Comparison of ENCODE assay signal across 20 cellular contexts in the genomic region with DNA sequence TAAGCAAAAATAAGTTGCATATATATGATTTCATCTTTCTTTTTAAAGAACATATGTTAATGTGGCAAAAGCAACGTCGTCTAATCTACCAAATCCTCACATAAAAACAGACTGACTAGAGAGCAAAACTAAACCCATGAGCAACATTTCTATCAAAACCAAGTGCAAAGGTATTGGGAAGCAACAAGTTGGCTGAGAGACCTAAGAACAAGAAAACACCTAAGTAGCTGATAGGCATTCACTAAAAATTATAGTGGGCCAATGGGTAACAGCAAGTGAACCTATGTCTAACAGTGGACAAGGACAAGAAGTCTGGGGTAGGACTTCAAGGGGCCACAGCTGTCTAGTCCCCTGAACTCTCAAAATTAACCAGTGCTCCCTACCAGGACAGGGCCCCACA.
A peak's percentile ranks its signal among the peaks of the same experiment; 100 is the strongest.
DNase-seq lines count a peak whose midpoint lies in the region; ATAC-seq and TF ChIP-seq lines count a peak whose summit lies in the region.
"Had no signal": no experiment of that assay in that cellular context is flagged by ENCODE, and none has a peak within 500 bp of the region (broad histone marks: within the 10 kb centered on the region; RNA-seq: fewer than 3 reads in every experiment).

No MANE protein-coding gene starts in this region.

- CTCF ChIA-PET in CD8-positive, alpha-beta memory T cell (lab: Charles Lee), result no interaction called here

- ATAC-seq in activated T-helper 17 cell treated with anti-CD3 and anti-CD28 coated beads, Interleukin-2, amount 50 U/mL, for 72 hours (replicated peaks), result no peak
- ATAC-seq in naive B cell (ENCODE audit: low read depth in 2 of 2), result no peak
- ATAC-seq in Right ventricle myocardium superior (ENCODE audit: poor library complexity), result no peak
- ATAC-seq: K562 had no signal

- H3K4me3 Mint-ChIP-seq in T-helper 2 cell treated with Interferon-gamma antibody and Interleukin-4, amounts not matched to agents 5 μg/mL and 100 μg/mL, for 36 hours, result peak overlapping the region; percentile 2
- peak overlapping the region; percentile 11 for H3K4me3 Mint-ChIP-seq in activated T-helper 17 cell treated with anti-CD3 and anti-CD28 coated beads, Interleukin-2, amount 50 U/mL, for 72 hours
- H3K4me3 Mint-ChIP-seq in naive B cell, result peak overlapping the region in 1 of 8 donors; percentile 46
- H3K4me3 Mint-ChIP-seq in CD8-positive, alpha-beta memory T cell, result peak overlapping the region in 1 of 7 donors; percentile 19
- H3K4me3 Mint-ChIP-seq: CD14-positive monocyte had no signal

- H3K36me3 ChIP-seq in CD8-positive, alpha-beta memory T cell (ENCODE audit: insufficient read depth, low read length), result no peaks in the 10 kb centered on the region

- H3K27me3 ChIP-seq in CD8-positive, alpha-beta memory T cell (ENCODE audit: insufficient read depth, low read length, poor library complexity, severe bottlenecking), result no peaks in the 10 kb centered on the region

- TF ChIP-seq CTCF in GM12864 (IDR thresholded peaks at IDR 0.05; ENCODE audit: low read depth, low read length, missing control alignments), result no peak

- no peak overlapping the region for H3K27ac ChIP-seq in CD8-positive, alpha-beta memory T cell (ENCODE audit: low read depth, low read length)

- POLR2A ChIA-PET in CD8-positive, alpha-beta memory T cell (lab: Charles Lee), result no interaction called here

- H3K9me3 ChIP-seq in CD8-positive, alpha-beta memory T cell (ENCODE audit: low read length), result no peaks in the 10 kb centered on the region

- H3K9me3 Mint-ChIP-seq in T-helper 2 cell treated with Interferon-gamma antibody and Interleukin-4, amounts not matched to agents 5 μg/mL and 100 μg/mL, for 36 hours, result no peaks in the 10 kb centered on the region
- no peaks in the 10 kb centered on the region for H3K9me3 Mint-ChIP-seq in activated T-helper 17 cell treated with anti-CD3 and anti-CD28 coated beads, Interleukin-2, amount 50 U/mL, for 72 hours
- no peaks in the 10 kb centered on the region for H3K9me3 Mint-ChIP-seq in naive B cell
- no peaks in the 10 kb centered on the region for H3K9me3 Mint-ChIP-seq in CD8-positive, alpha-beta memory T cell
- H3K9me3 Mint-ChIP-seq: CD14-positive monocyte had no signal

- H3K4me1 ChIP-seq in CD8-positive, alpha-beta memory T cell (ENCODE audit: insufficient read depth, low read length), result no peaks in the 10 kb centered on the region

- peak overlapping the region; percentile 4; the same call in 1 of the 2 replicates for H3K4me3 ChIP-seq in GM12864 (ENCODE audit: low read depth, low read length)
- no peak overlapping the region for H3K4me3 ChIP-seq in CD8-positive, alpha-beta memory T cell (ENCODE audit: low read length)
- H3K4me3 ChIP-seq: K562 had no signal

- H3K27ac Mint-ChIP-seq in T-helper 2 cell treated with Interferon-gamma antibody and Interleukin-4, amounts not matched to agents 5 μg/mL and 100 μg/mL, for 36 hours, result no peak overlapping the region
- peak overlapping the region; percentile 40 for H3K27ac Mint-ChIP-seq in activated T-helper 17 cell treated with anti-CD3 and anti-CD28 coated beads, Interleukin-2, amount 50 U/mL, for 72 hours
- H3K27ac Mint-ChIP-seq in naive B cell, result peak overlapping the region in 5 of 6 donors; percentile 5 to 70 (median 31)
- H3K27ac Mint-ChIP-seq in CD8-positive, alpha-beta memory T cell, result no peak overlapping the region

- no peak for DNase-seq in T-helper 2 cell treated with Interferon-gamma antibody and Interleukin-4, amounts not matched to agents 5 μg/mL and 100 μg/mL, for 36 hours (ENCODE audit: low spot score)
- no peak for DNase-seq in T-helper 2 cell
- DNase-seq in GM12864 (ENCODE audit: low read depth), result no peak
- no peak for DNase-seq in naive B cell
- DNase-seq in Right ventricle myocardium superior, result no peak
- no peak for DNase-seq in NCI-H526 treated with DMSO at 0.1 percent for 48 hours (lab: John Stamatoyannopoulos, UW)
- no peak for DNase-seq in CD8-positive, alpha-beta memory T cell
- DNase-seq: 8988T, DMS79 treated with DMSO at 0.1 percent for 48 hours, GOT3, NCI-H1105, NCI-H2081, NCI-H2171 treated with DMSO at 0.1 percent for 48 hours, NCI-H446 treated with DMSO at 0.1 percent for 48 hours, NCI-H748 treated with DMSO at 0.1 percent for 48 hours, OCI-M1, SHP77 had no signal

- H3K27me3 Mint-ChIP-seq in T-helper 2 cell treated with Interferon-gamma antibody and Interleukin-4, amounts not matched to agents 5 μg/mL and 100 μg/mL, for 36 hours (ENCODE audit: low read depth), result no peaks in the 10 kb centered on the region
- no peaks in the 10 kb centered on the region for H3K27me3 Mint-ChIP-seq in activated T-helper 17 cell treated with anti-CD3 and anti-CD28 coated beads, Interleukin-2, amount 50 U/mL, for 72 hours
- H3K27me3 Mint-ChIP-seq in naive B cell, result no peaks in the 10 kb centered on the region
- H3K27me3 Mint-ChIP-seq in CD8-positive, alpha-beta memory T cell, result no peaks in the 10 kb centered on the region

- H3K36me3 Mint-ChIP-seq in T-helper 2 cell treated with Interferon-gamma antibody and Interleukin-4, amounts not matched to agents 5 μg/mL and 100 μg/mL, for 36 hours (ENCODE audit: low read depth), result no peaks in the 10 kb centered on the region
- H3K36me3 Mint-ChIP-seq in activated T-helper 17 cell treated with anti-CD3 and anti-CD28 coated beads, Interleukin-2, amount 50 U/mL, for 72 hours (ENCODE audit: low read depth), result no peaks in the 10 kb centered on the region
- H3K36me3 Mint-ChIP-seq in naive B cell, result no peaks in the 10 kb centered on the region
- peaks cover 0 to 2% (median 0%) of the 10 kb centered on the region in 3 donors for H3K36me3 Mint-ChIP-seq in CD8-positive, alpha-beta memory T cell

- intact Hi-C loops in Right ventricle myocardium superior (cut with DNase I), result no loop called here

- peaks cover 9% of the 10 kb centered on the region for H3K4me1 Mint-ChIP-seq in T-helper 2 cell treated with Interferon-gamma antibody and Interleukin-4, amounts not matched to agents 5 μg/mL and 100 μg/mL, for 36 hours (ENCODE audit: low read depth)
- peaks cover 8% of the 10 kb centered on the region for H3K4me1 Mint-ChIP-seq in activated T-helper 17 cell treated with anti-CD3 and anti-CD28 coated beads, Interleukin-2, amount 50 U/mL, for 72 hours
- H3K4me1 Mint-ChIP-seq in naive B cell, result peaks cover 8 to 15% (median 13%) of the 10 kb centered on the region in 3 donors
- peaks cover 5 to 13% (median 13%) of the 10 kb centered on the region in 3 donors for H3K4me1 Mint-ChIP-seq in CD8-positive, alpha-beta memory T cell

Comparison
In these comparisons a context has a peak if more than half of its experiments do, and no peak if none do; other contexts are left out.
1. H3K27ac Mint-ChIP-seq: peak in activated T-helper 17 cell treated with anti-CD3 and anti-CD28 coated beads, Interleukin-2, amount 50 U/mL, for 72 hours (single experiment) and naive B cell (5 of 6); none in T-helper 2 cell treated with Interferon-gamma antibody and Interleukin-4, amounts not matched to agents 5 μg/mL and 100 μg/mL, for 36 hours (single experiment) and CD8-positive, alpha-beta memory T cell (0 of 8).